6 cellular contexts compared by ENCODE assay signal in genomic region chr17:75105269-75106080, GRCh38. TPM values are rescaled to one million over a fixed set of nuclear protein-coding genes. Genes with fewer than 3 reads are reported as not detected.
DNase-seq lines count a peak whose midpoint lies in the region; ATAC-seq and TF ChIP-seq lines count a peak whose summit lies in the region.

No MANE protein-coding gene starts in this region.

- RAD21 ChIA-PET in HCT116 (lab: Charles Lee; ENCODE audit: low non-redundant PET in 1 of 2, low total read pairs in 2 of 2, uncharacterized antibody in 2 of 2, unreplicated experiment in 2 of 2) = interaction anchor here (0.8 to 1.8 kb wide), 5 partner anchors 8 to 51 kb away, joined by 3 to 9 read pairs (median 5); no protein-coding TSS in a partner anchor

- H2AFZ ChIP-seq in HCT116 (ENCODE audit: low read depth, low read length, poor library complexity, severe bottlenecking) = no peak overlapping the region

- TF ChIP-seq RAD21 in HCT116 (IDR thresholded peaks at IDR 0.05; ENCODE audit: low read depth) = peak; percentile 81

- no peaks in the 10 kb centered on the region for H3K9me2 ChIP-seq in HCT116 (ENCODE audit: insufficient read depth)

- POLR2A ChIA-PET in HCT116 (lab: Charles Lee) = interaction anchor here (0.5 to 1.8 kb wide), 7 partner anchors 9 to 235 kb away, joined by 3 to 5 read pairs (median 3); partner anchors contain the start of genes NUP85 and SLC16A5

- H3K79me2 ChIP-seq in HCT116 (ENCODE audit: insufficient read depth, low read length) = peaks cover 4% of the 10 kb centered on the region

- H4K20me1 ChIP-seq in HCT116 (ENCODE audit: insufficient read depth) = no peaks in the 10 kb centered on the region

- no peak overlapping the region for H3K4me2 ChIP-seq in HCT116 (ENCODE audit: low read length)

- H3K4me3 ChIP-seq in HCT116 (replicated peaks in 1 of 2; ENCODE audit: low read depth in 1 of 2, low read length in 2 of 2) = no peak overlapping the region

- no peak for DNase-seq in AG09319 (ENCODE audit: extremely low read depth, low read depth)
- DNase-seq in HCT116 (ENCODE audit: low read depth, low spot score) = no peak
- DNase-seq in iPS-NIHi7 (ENCODE audit: extremely low spot score) = peak; percentile 83
- no peak for DNase-seq in NOMO-1 treated with DMSO at 0.1 percent for 48 hours (lab: John Stamatoyannopoulos, UW; ENCODE audit: unreplicated experiment)
- no peak for DNase-seq in activated effector memory CD4-positive, alpha-beta T cell treated with anti-CD3 and anti-CD28 coated beads, Interleukin-2, amount 50 U/mL, for 16 hours

- CTCF ChIA-PET in HCT116 (lab: Charles Lee) = interaction anchor here (0.7 to 4.0 kb wide), 17 partner anchors 9 to 165 kb away, joined by 3 to 24 read pairs (median 5); partner anchors contain the start of genes MIF4GD and SLC16A5

- peaks cover 2 to 15% of the 10 kb centered on the region in 2 experiments for H3K36me3 ChIP-seq in HCT116 (ENCODE audit: control insufficient read depth in 1 of 2, insufficient read depth in 2 of 2, low read length in 2 of 2)

- TSS peak; percentile 14 for BruUV-seq in HCT116 (replicated peaks; lab: Mats Ljungman, UMichigan)

- intact Hi-C loops in HCT116 (cut with micrococcal nuclease) = loop anchor here (5.0 to 10.0 kb wide), 2 partner anchors 33 to 51 kb away; no protein-coding TSS in a partner anchor

- peak; percentile 74 for ATAC-seq in HCT116
- ATAC-seq in SK-N-SH treated with all-trans-retinoic acid at 6 μM for 48 hours = peak; percentile 86

- H3K27me3 ChIP-seq in HCT116 (ENCODE audit: insufficient read depth, low read length) = no peaks in the 10 kb centered on the region

- peaks cover 18 to 23% of the 10 kb centered on the region in 2 experiments for H3K4me1 ChIP-seq in HCT116 (ENCODE audit: control insufficient read depth in 1 of 2, insufficient read depth in 2 of 2, low read length in 2 of 2)

- no peak for TF ChIP-seq POLR2A in HCT116 (IDR thresholded peaks at IDR 0.05; ENCODE audit: borderline replicate concordance, extremely low read depth, insufficient read depth, insufficient read length)

- TF ChIP-seq CTCF in AG09319 (IDR thresholded peaks at IDR 0.05; ENCODE audit: low read depth, low read length) (peak; percentile 56), HCT116 (IDR thresholded peaks at IDR 0.05 in 2 of 3, conservative IDR thresholded peaks at IDR 0.05 in 1 of 3; ENCODE audit: borderline replicate concordance in 1 of 3, insufficient read depth in 1 of 3, low read depth in 2 of 3, low read length in 2 of 3) (peak; percentile 95 to 98 (median 96))

- peak overlapping the region; percentile 34; the same call in 1 of the 2 replicates for H3K27ac ChIP-seq in HCT116 (ENCODE audit: low read depth, low read length)

- H3K9ac ChIP-seq in HCT116 (ENCODE audit: low read length) = no peak overlapping the region

- H3K9me3 ChIP-seq in HCT116 (ENCODE audit: control insufficient read depth in 1 of 2, insufficient read depth in 1 of 2, low read depth in 1 of 2, low read length in 2 of 2) = no peaks in the 10 kb centered on the region

TF ChIP-seq in HCT116, 20 proteins besides CTCF, POLR2A, EP300 and RAD21:
- peak; percentile 49; the same call in 1 of the 2 replicates for TF ChIP-seq MAX (IDR thresholded peaks at IDR 0.05)
- TF ChIP-seq SP1 (IDR thresholded peaks at IDR 0.05; ENCODE audit: low read depth) = no peak
- TF ChIP-seq EZH2 (IDR thresholded peaks at IDR 0.05) = no peak
- TF ChIP-seq EGR1 (IDR thresholded peaks at IDR 0.05; ENCODE audit: low read depth) = no peak

TF ChIP-seq in SK-N-SH treated with all-trans-retinoic acid at 6 μM for 48 hours, 23 proteins besides CTCF, POLR2A, EP300 and RAD21:
- no peak for TF ChIP-seq ZFP30 (CRISPR knock-in tag; IDR thresholded peaks at IDR 0.05)
- no peak for TF ChIP-seq RARB (CRISPR knock-in tag; IDR thresholded peaks at IDR 0.05)
- no peak for TF ChIP-seq CSDC2 (CRISPR knock-in tag; IDR thresholded peaks at IDR 0.05)
- TF ChIP-seq SNAI2 (CRISPR knock-in tag; IDR thresholded peaks at IDR 0.05) = peak; percentile 84; the same call in 1 of the 2 replicates
- no peak for TF ChIP-seq GLIS3 (CRISPR knock-in tag; IDR thresholded peaks at IDR 0.05)
- TF ChIP-seq ZC3H10 (CRISPR knock-in tag; IDR thresholded peaks at IDR 0.05) = no peak
- TF ChIP-seq, protein P1, sequence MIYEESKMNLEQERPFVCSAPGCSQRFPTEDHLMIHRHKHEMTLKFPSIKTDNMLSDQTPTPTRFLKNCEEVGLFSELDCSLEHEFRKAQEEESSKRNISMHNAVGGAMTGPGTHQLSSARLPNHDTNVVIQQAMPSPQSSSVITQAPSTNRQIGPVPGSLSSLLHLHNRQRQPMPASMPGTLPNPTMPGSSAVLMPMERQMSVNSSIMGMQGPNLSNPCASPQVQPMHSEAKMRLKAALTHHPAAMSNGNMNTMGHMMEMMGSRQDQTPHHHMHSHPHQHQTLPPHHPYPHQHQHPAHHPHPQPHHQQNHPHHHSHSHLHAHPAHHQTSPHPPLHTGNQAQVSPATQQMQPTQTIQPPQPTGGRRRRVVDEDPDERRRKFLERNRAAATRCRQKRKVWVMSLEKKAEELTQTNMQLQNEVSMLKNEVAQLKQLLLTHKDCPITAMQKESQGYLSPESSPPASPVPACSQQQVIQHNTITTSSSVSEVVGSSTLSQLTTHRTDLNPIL (CRISPR knock-in tag; IDR thresholded peaks at IDR 0.05; ENCODE audit: low read depth) = no peak
TF ChIP-seq in SK-N-SH treated with all-trans-retinoic acid at 6 μM for 48 hours: peak in this region for 1.

RNA-seq across cellular contexts. Expression of gene ARMC7, which starts 4.3 kb away (rescaled TPM):
- 43.2 TPM for total RNA-seq in HCT116 (2021; ENCODE audit: unreplicated experiment)
- 25.9 and 27.2 TPM in 2 replicates for polyA plus RNA-seq in HCT116 (2012)

RNA-seq across cellular contexts. Expression of gene SLC16A5, which starts 17.7 kb away (rescaled TPM):
- 79.3 TPM for total RNA-seq in HCT116 (2021; ENCODE audit: unreplicated experiment)
- polyA plus RNA-seq in HCT116 (2012) = 60.1 and 73.5 TPM in 2 replicates

RNA-seq across cellular contexts. Expression of gene NT5C, which starts 26.1 kb away (rescaled TPM):
- 115 TPM for total RNA-seq in HCT116 (2021; ENCODE audit: unreplicated experiment)
- 108 and 113 TPM in 2 replicates for polyA plus RNA-seq in HCT116 (2012)

RNA-seq across cellular contexts. Expression of gene JPT1, which starts 48.8 kb away (rescaled TPM):
- total RNA-seq in HCT116 (2021; ENCODE audit: unreplicated experiment) = 575 TPM
- 715 and 916 TPM in 2 replicates for polyA plus RNA-seq in HCT116 (2012)

RNA-seq across cellular contexts. Expression of gene KCTD2, which starts 58.5 kb away (rescaled TPM):
- total RNA-seq in HCT116 (2021; ENCODE audit: unreplicated experiment) = 23.3 TPM
- polyA plus RNA-seq in HCT116 (2012) = 17.9 and 19.0 TPM in 2 replicates
